8 cellular contexts compared by ENCODE assay signal in the genomic region with DNA sequence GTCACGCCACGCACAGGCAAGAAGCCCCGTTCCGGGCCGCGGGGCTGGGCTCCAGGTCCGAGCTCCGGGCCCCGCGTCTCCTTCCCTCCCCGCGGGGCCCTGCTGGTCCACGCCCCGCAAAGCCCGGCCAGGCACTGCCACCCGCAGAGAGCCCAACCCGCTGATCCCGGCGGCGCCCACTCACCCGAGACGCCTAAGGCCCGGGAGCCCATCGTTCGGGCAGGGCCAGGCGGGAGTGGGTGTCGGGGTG. TPM values are rescaled to one million over a fixed set of nuclear protein-coding genes. Genes with fewer than 3 reads are reported as not detected.
DNase-seq lines count a peak whose midpoint lies in the region; ATAC-seq and TF ChIP-seq lines count a peak whose summit lies in the region.

No MANE protein-coding gene starts in this region.

- no peaks in the 10 kb centered on the region for H3K9me3 Mint-ChIP-seq in activated T-cell treated with anti-CD3 and anti-CD28 coated beads, Interleukin-2, amount 50 U/mL, for 24 hours
- peaks cover 0 to 7% (median 1%) of the 10 kb centered on the region in 7 donors for H3K9me3 Mint-ChIP-seq in naive B cell

- TF ChIP-seq CTCF in dorsolateral prefrontal cortex (IDR thresholded peaks at IDR 0.05 in 54 of 56, conservative IDR thresholded peaks at IDR 0.05 in 2 of 56; ENCODE audit: low read depth in 1 of 56, partially characterized antibody in 56 of 56) = no peak
- TF ChIP-seq CTCF in tibial artery (IDR thresholded peaks at IDR 0.05) = no peak

- no peaks in the 10 kb centered on the region for H3K9me3 ChIP-seq in tibial artery

- ATAC-seq in naive B cell (ENCODE audit: low read depth in 2 of 2) = peak in 1 of 2 donors; percentile 16
- ATAC-seq in HG03439 (IDR thresholded peaks at IDR 0.05; ENCODE audit: unreplicated experiment) = no peak

- no peaks in the 10 kb centered on the region for H3K36me3 Mint-ChIP-seq in activated T-cell treated with anti-CD3 and anti-CD28 coated beads, Interleukin-2, amount 50 U/mL, for 24 hours (ENCODE audit: low read depth)
- peaks cover 0 to 3% of the 10 kb centered on the region in 2 donors for H3K36me3 Mint-ChIP-seq in naive B cell

- DNase-seq in activated T-cell treated with anti-CD3 and anti-CD28 coated beads, Interleukin-2, amount 50 U/mL, for 24 hours = no peak
- no peak for DNase-seq in activated T-cell treated with anti-CD3 and anti-CD28 coated beads, Interleukin-2, amount 50 U/mL, for 1 hour
- DNase-seq in dorsolateral prefrontal cortex (no peak), naive B cell (no peak), tibial artery (no peak), AG08395 (ENCODE audit: low spot score) (no peak)
- DNase-seq in activated effector memory CD4-positive, alpha-beta T cell treated with anti-CD3 and anti-CD28 coated beads, Interleukin-2, amount 50 U/mL, for 16 hours = no peak

- H3K27ac Mint-ChIP-seq in activated T-cell treated with anti-CD3 and anti-CD28 coated beads, Interleukin-2, amount 50 U/mL, for 24 hours = no peak overlapping the region
- peak overlapping the region in 1 of 6 donors; percentile 56 for H3K27ac Mint-ChIP-seq in naive B cell

- intact Hi-C loops in dorsolateral prefrontal cortex (cut with DNase I) = no loop called here
- intact Hi-C loops in tibial artery (cut with DNase I; ENCODE audit: low total_unique reads) = no loop called here

- H3K36me3 ChIP-seq in tibial artery = no peaks in the 10 kb centered on the region

- H3K4me1 Mint-ChIP-seq in activated T-cell treated with anti-CD3 and anti-CD28 coated beads, Interleukin-2, amount 50 U/mL, for 24 hours (ENCODE audit: low read depth) = peaks cover 10% of the 10 kb centered on the region
- H3K4me1 Mint-ChIP-seq in naive B cell = peaks cover 5 to 8% (median 6%) of the 10 kb centered on the region in 3 donors

- peak overlapping the region; percentile 27 for H3K4me3 Mint-ChIP-seq in activated T-cell treated with anti-CD3 and anti-CD28 coated beads, Interleukin-2, amount 50 U/mL, for 24 hours
- H3K4me3 Mint-ChIP-seq in naive B cell = peak overlapping the region; percentile 63 to 82 (median 71)

- peaks cover 0 to 85% (median 23%) of the 10 kb centered on the region in 45 donors for H3K27me3 ChIP-seq in dorsolateral prefrontal cortex
- H3K27me3 ChIP-seq in tibial artery = no peaks in the 10 kb centered on the region

- H3K4me3 ChIP-seq in dorsolateral prefrontal cortex = peak overlapping the region; percentile 31 to 73 (median 56)
- peak overlapping the region; percentile 55 to 57 for H3K4me3 ChIP-seq in tibial artery

- H3K27me3 Mint-ChIP-seq in activated T-cell treated with anti-CD3 and anti-CD28 coated beads, Interleukin-2, amount 50 U/mL, for 24 hours = peaks cover 52% of the 10 kb centered on the region
- peaks cover 11 to 50% (median 47%) of the 10 kb centered on the region in 3 donors for H3K27me3 Mint-ChIP-seq in naive B cell

- H3K27ac ChIP-seq in dorsolateral prefrontal cortex (peak overlapping the region in 34 of 59 donors; percentile 1 to 81 (median 54)), tibial artery (peak overlapping the region; percentile 62 to 78)

- H3K4me1 ChIP-seq in tibial artery = peaks cover 0 to 27% (median 4%) of the 10 kb centered on the region in 4 donors

RNA-seq across cellular contexts. Expression of gene PDZD4, which starts 0.9 kb away (rescaled TPM):
- 100 to 1,000 TPM; 104 to 526 (median 351) TPM for total RNA-seq in dorsolateral prefrontal cortex
- polyA plus RNA-seq in naive B cell (ENCODE audit: low read depth in 6 of 6) = under 1 TPM in 1 of 6 donors, not detected in 5; 0.38 TPM

RNA-seq across cellular contexts. Expression of gene SSR4, which starts 35.0 kb away (rescaled TPM):
- 100 to 1,000 TPM in 14 of 120 experiments, 10 to 100 TPM in 106; 55.7 to 109 (median 84.8) TPM for total RNA-seq in dorsolateral prefrontal cortex
- 100 to 1,000 TPM; 308 to 413 (median 364) TPM for polyA plus RNA-seq in naive B cell (ENCODE audit: low read depth in 6 of 6)

RNA-seq across cellular contexts. Expression of gene IDH3G, which starts 35.3 kb away (rescaled TPM):
- 10 to 100 TPM; 35.7 to 90.5 (median 70.9) TPM for total RNA-seq in dorsolateral prefrontal cortex
- 100 to 1,000 TPM in 1 of 6 donors, 10 to 100 TPM in 5; 78.9 to 112 (median 94.3) TPM for polyA plus RNA-seq in naive B cell (ENCODE audit: low read depth in 6 of 6)

RNA-seq across cellular contexts. Expression of gene SRPK3, which starts 48.6 kb away (rescaled TPM):
- total RNA-seq in dorsolateral prefrontal cortex = 10 to 100 TPM in 19 of 120 experiments, 1 to 10 TPM in 101; 1.8 to 14.2 (median 6.3) TPM
- polyA plus RNA-seq in naive B cell (ENCODE audit: low read depth in 6 of 6) = under 1 TPM in 1 of 6 donors, not detected in 5; 0.08 TPM

RNA-seq across cellular contexts. Expression of gene L1CAM, which starts 56.5 kb away (rescaled TPM):
- total RNA-seq in dorsolateral prefrontal cortex = 100 to 1,000 TPM in 118 of 120 experiments, 10 to 100 TPM in 2; 45.6 to 277 (median 185) TPM
- polyA plus RNA-seq in naive B cell (ENCODE audit: low read depth in 6 of 6) = 1 to 10 TPM in 5 of 6 donors, not detected in 1; 1.1 to 2.1 (median 1.2) TPM
